In genomic region chr15:75952512-75952911, GRCh38 we compare ENCODE assay signal across 1 cellular context.
TF ChIP-seq lines count a peak whose summit lies in the region.

No MANE protein-coding gene starts in this region.

TF ChIP-seq in GM12878, 131 proteins besides CTCF, POLR2A, EP300 and RAD21:
- no peak for TF ChIP-seq NKRF (conservative IDR thresholded peaks at IDR 0.05)
- no peak for TF ChIP-seq KLF5 (IDR thresholded peaks at IDR 0.05; ENCODE audit: partially characterized antibody)
- no peak for TF ChIP-seq NR2C1 (IDR thresholded peaks at IDR 0.05)
- TF ChIP-seq CBFB (IDR thresholded peaks at IDR 0.05; ENCODE audit: low read depth) = no peak
- TF ChIP-seq RUNX3 (IDR thresholded peaks at IDR 0.05; ENCODE audit: low read length) = peak; percentile 31; the same call in 1 of the 2 replicates
